ENCODE assay signal across 24 cellular contexts in the genomic region with DNA sequence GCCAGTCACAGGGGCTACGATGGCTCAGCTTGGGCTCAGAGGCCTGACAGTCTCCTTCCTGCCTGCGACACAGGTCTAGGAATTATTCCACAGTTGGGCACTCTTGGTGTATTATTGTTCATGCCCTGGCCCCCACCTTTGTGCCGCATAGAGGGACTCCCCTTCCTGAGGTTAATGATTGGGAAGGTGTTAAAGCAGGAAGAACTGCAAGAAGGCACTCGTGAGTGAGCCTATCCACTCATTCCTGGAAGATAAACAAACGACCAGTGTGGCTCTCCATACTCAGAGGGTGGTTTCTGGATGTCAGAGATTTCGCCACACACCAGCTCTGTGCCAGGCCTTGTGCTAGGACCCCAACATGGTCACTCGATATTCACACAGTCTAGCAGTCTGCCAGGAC. TPM values are rescaled to one million over a fixed set of nuclear protein-coding genes. Genes with fewer than 3 reads are reported as not detected.
A peak's percentile ranks its signal among the peaks of the same experiment; 100 is the strongest.
DNase-seq lines count a peak whose midpoint lies in the region; ATAC-seq and TF ChIP-seq lines count a peak whose summit lies in the region.
"Had no signal": no experiment of that assay in that cellular context is flagged by ENCODE, and none has a peak within 500 bp of the region (broad histone marks: within the 10 kb centered on the region; RNA-seq: fewer than 3 reads in every experiment).

No MANE protein-coding gene starts in this region.

- DNase-seq in natural killer cell (no peak), right lobe of liver (no peak), NCI-H510A (lab: John Stamatoyannopoulos, UW) (no peak)
- no peak for DNase-seq in natural killer cell treated with Interleukin-12 subunit alpha and Interleukin-12 subunit beta and Interleukin-15 and Interleukin-18, amount 100 ng/mL, for 72 hours (ENCODE audit: low spot score)
- DNase-seq in activated CD8-positive, alpha-beta memory T cell treated with anti-CD3 and anti-CD28 coated beads, Interleukin-2, amount 50 U/mL, for 48 hours: no peak
- DNase-seq: activated CD4-positive, alpha-beta memory T cell treated with anti-CD3 and anti-CD28 coated beads, Interleukin-2, amount 10 ng/mL, durations not matched to agents 7 days and 5 days; activated CD4-positive, CD25-positive, alpha-beta regulatory T cell; activated naive CD4-positive, alpha-beta T cell treated with anti-CD3 and anti-CD28 coated beads for 36 hours; activated T-cell treated with anti-CD3 and anti-CD28 coated beads, Interleukin-2, amount 50 U/mL, for 24 hours; anterior cingulate cortex; C1 segment of cervical spinal cord; HCEC 1CT; KG1; mucosa of descending colon; NCI-H1694; NCI-H69; stimulated activated CD4-positive, alpha-beta T cell treated with anti-CD3 and anti-CD28 coated beads, Interleukin-2, amount 100 ng/mL, for 48 hours; stimulated activated naive CD4-positive, alpha-beta T cell; T1000 had no signal

- no peaks in the 10 kb centered on the region for H3K27me3 ChIP-seq in right lobe of liver
- H3K27me3 ChIP-seq: cardiac muscle cell, tibial nerve had no signal

- intact Hi-C loops in natural killer cell (cut with micrococcal nuclease): no loop called here
- intact Hi-C loops in dendritic cell treated with granulocyte-macrophage colony-stimulating factor and Interleukin-4, amounts not matched to agents 40 ng/mL and 50 ng/mL, for 4 days (cut with micrococcal nuclease): no loop called here
- intact Hi-C loops in right lobe of liver (cut with DNase I): loop anchor here in 1 of 2 donors (5.0 kb wide), 1 partner anchor 112 kb away; no protein-coding TSS in a partner anchor

- TF ChIP-seq POLR2A in right lobe of liver (IDR thresholded peaks at IDR 0.05): no peak

- ATAC-seq in natural killer cell: no peak
- no peak for ATAC-seq in natural killer cell treated with Interleukin-12 subunit alpha and Interleukin-12 subunit beta and Interleukin-15 and Interleukin-18, amount 100 ng/mL, for 72 hours
- peak in 3 of 4 donors; percentile 11 to 47 (median 12) for ATAC-seq in right lobe of liver
- no peak for ATAC-seq in HG02623 (IDR thresholded peaks at IDR 0.05; ENCODE audit: unreplicated experiment)
- no peak for ATAC-seq in GM21723 (IDR thresholded peaks at IDR 0.05; ENCODE audit: unreplicated experiment)
- ATAC-seq: mucosa of descending colon had no signal

- H3K36me3 Mint-ChIP-seq in natural killer cell: no peaks in the 10 kb centered on the region
- no peaks in the 10 kb centered on the region for H3K36me3 Mint-ChIP-seq in natural killer cell treated with Interleukin-12 subunit alpha and Interleukin-12 subunit beta and Interleukin-15 and Interleukin-18, amount 100 ng/mL, for 72 hours
- no peaks in the 10 kb centered on the region for H3K36me3 Mint-ChIP-seq in dendritic cell treated with granulocyte-macrophage colony-stimulating factor and Interleukin-4, amounts not matched to agents 40 ng/mL and 50 ng/mL, for 4 days (ENCODE audit: low read depth)

- no peak overlapping the region for H3K4me3 Mint-ChIP-seq in natural killer cell
- H3K4me3 Mint-ChIP-seq in natural killer cell treated with Interleukin-12 subunit alpha and Interleukin-12 subunit beta and Interleukin-15 and Interleukin-18, amount 100 ng/mL, for 72 hours: no peak overlapping the region
- H3K4me3 Mint-ChIP-seq in dendritic cell treated with granulocyte-macrophage colony-stimulating factor and Interleukin-4, amounts not matched to agents 40 ng/mL and 50 ng/mL, for 4 days: no peak overlapping the region
- H3K4me3 Mint-ChIP-seq: activated CD4-positive, alpha-beta memory T cell treated with anti-CD3 and anti-CD28 coated beads, Interleukin-2, amount 10 ng/mL, durations not matched to agents 7 days and 5 days; activated naive CD4-positive, alpha-beta T cell treated with anti-CD3 and anti-CD28 coated beads for 36 hours; activated T-cell treated with anti-CD3 and anti-CD28 coated beads, Interleukin-2, amount 50 U/mL, for 24 hours had no signal

- H3K27me3 Mint-ChIP-seq in natural killer cell (ENCODE audit: low read depth in 2 of 2): no peaks in the 10 kb centered on the region
- no peaks in the 10 kb centered on the region for H3K27me3 Mint-ChIP-seq in natural killer cell treated with Interleukin-12 subunit alpha and Interleukin-12 subunit beta and Interleukin-15 and Interleukin-18, amount 100 ng/mL, for 72 hours
- H3K27me3 Mint-ChIP-seq in dendritic cell treated with granulocyte-macrophage colony-stimulating factor and Interleukin-4, amounts not matched to agents 40 ng/mL and 50 ng/mL, for 4 days: peaks cover 2% of the 10 kb centered on the region
- H3K27me3 Mint-ChIP-seq: activated CD4-positive, alpha-beta memory T cell treated with anti-CD3 and anti-CD28 coated beads, Interleukin-2, amount 10 ng/mL, durations not matched to agents 7 days and 5 days; activated T-cell treated with anti-CD3 and anti-CD28 coated beads, Interleukin-2, amount 50 U/mL, for 24 hours had no signal

- H3K36me3 ChIP-seq in right lobe of liver: no peaks in the 10 kb centered on the region
- H3K36me3 ChIP-seq: cardiac muscle cell, tibial nerve had no signal

- TF ChIP-seq CTCF in natural killer cell (IDR thresholded peaks at IDR 0.05): no peak
- no peak for TF ChIP-seq CTCF in right lobe of liver (IDR thresholded peaks at IDR 0.05)

- H3K9me3 ChIP-seq in right lobe of liver: no peaks in the 10 kb centered on the region
- H3K9me3 ChIP-seq: mucosa of descending colon, tibial nerve had no signal

- peaks cover 0 to 81% (median 42%) of the 10 kb centered on the region in 4 donors for H3K4me1 ChIP-seq in right lobe of liver

- H3K9me3 Mint-ChIP-seq in natural killer cell: no peaks in the 10 kb centered on the region
- H3K9me3 Mint-ChIP-seq in natural killer cell treated with Interleukin-12 subunit alpha and Interleukin-12 subunit beta and Interleukin-15 and Interleukin-18, amount 100 ng/mL, for 72 hours: no peaks in the 10 kb centered on the region
- no peaks in the 10 kb centered on the region for H3K9me3 Mint-ChIP-seq in dendritic cell treated with granulocyte-macrophage colony-stimulating factor and Interleukin-4, amounts not matched to agents 40 ng/mL and 50 ng/mL, for 4 days
- H3K9me3 Mint-ChIP-seq: activated CD4-positive, alpha-beta memory T cell treated with anti-CD3 and anti-CD28 coated beads, Interleukin-2, amount 10 ng/mL, durations not matched to agents 7 days and 5 days; activated naive CD4-positive, alpha-beta T cell treated with anti-CD3 and anti-CD28 coated beads for 36 hours; activated T-cell treated with anti-CD3 and anti-CD28 coated beads, Interleukin-2, amount 50 U/mL, for 24 hours had no signal

- H3K4me1 Mint-ChIP-seq in natural killer cell: peaks cover 55 to 56% of the 10 kb centered on the region in 2 donors
- peaks cover 22 to 23% of the 10 kb centered on the region in 2 donors for H3K4me1 Mint-ChIP-seq in natural killer cell treated with Interleukin-12 subunit alpha and Interleukin-12 subunit beta and Interleukin-15 and Interleukin-18, amount 100 ng/mL, for 72 hours (ENCODE audit: low read depth in 2 of 2)
- peaks cover 62% of the 10 kb centered on the region for H3K4me1 Mint-ChIP-seq in dendritic cell treated with granulocyte-macrophage colony-stimulating factor and Interleukin-4, amounts not matched to agents 40 ng/mL and 50 ng/mL, for 4 days (ENCODE audit: low read depth)

- peak overlapping the region; percentile 63 to 94 (median 63) for H3K27ac ChIP-seq in right lobe of liver
- H3K27ac ChIP-seq: cardiac muscle cell had no signal

- peak overlapping the region; percentile 74 to 82 for H3K27ac Mint-ChIP-seq in natural killer cell
- H3K27ac Mint-ChIP-seq in natural killer cell treated with Interleukin-12 subunit alpha and Interleukin-12 subunit beta and Interleukin-15 and Interleukin-18, amount 100 ng/mL, for 72 hours: peak overlapping the region in 1 of 2 donors; percentile 80
- peak overlapping the region; percentile 50 for H3K27ac Mint-ChIP-seq in dendritic cell treated with granulocyte-macrophage colony-stimulating factor and Interleukin-4, amounts not matched to agents 40 ng/mL and 50 ng/mL, for 4 days
- H3K27ac Mint-ChIP-seq: activated CD4-positive, alpha-beta memory T cell treated with anti-CD3 and anti-CD28 coated beads, Interleukin-2, amount 10 ng/mL, durations not matched to agents 7 days and 5 days; activated naive CD4-positive, alpha-beta T cell treated with anti-CD3 and anti-CD28 coated beads for 36 hours had no signal

- 39% methylated on average over 5 of the region's 7 CpGs for WGBS in right lobe of liver (ENCODE audit: insufficient coverage, low coverage, low lambda C conversion rate, missing lambda C conversion rate)

- no peak overlapping the region for H3K4me3 ChIP-seq in right lobe of liver
- H3K4me3 ChIP-seq: cardiac muscle cell, mucosa of descending colon, tibial nerve had no signal

RNA-seq across cellular contexts. Expression of gene LIPC, which starts 12.3 kb away (rescaled TPM):
- total RNA-seq in natural killer cell (1 to 10 TPM; 5.3 to 7.1 (median 5.3) TPM), right lobe of liver (100 to 1,000 TPM in 2 of 6 experiments, 10 to 100 TPM in 4; 31.1 to 213 (median 86.1) TPM)
- total RNA-seq in natural killer cell treated with Interleukin-12 subunit alpha and Interleukin-12 subunit beta and Interleukin-15 and Interleukin-18, amount 100 ng/mL, for 72 hours: 1 to 10 TPM in 1 of 2 donors, under 1 TPM in 1; 0.69 to 1.5 TPM
- total RNA-seq: cardiac muscle cell had no signal

Comparison
In these comparisons a context has a peak if more than half of its experiments do, and no peak if none do; other contexts are left out.
1. ATAC-seq: peak in right lobe of liver (3 of 4); none in natural killer cell (0 of 3), natural killer cell treated with Interleukin-12 subunit alpha and Interleukin-12 subunit beta and Interleukin-15 and Interleukin-18, amount 100 ng/mL, for 72 hours (0 of 2), HG02623 (single experiment) and GM21723 (single experiment).